In genomic region chr19:47310819-47311218, GRCh38 we compare ENCODE assay signal across 1 cellular context.
TF ChIP-seq lines count a peak whose summit lies in the region.

No MANE protein-coding gene starts in this region.

TF ChIP-seq in HepG2, 621 proteins besides CTCF, POLR2A, EP300 and RAD21 (continued from another document and continues in another):
- no peak for TF ChIP-seq DDIT3 (CRISPR knock-in tag; IDR thresholded peaks at IDR 0.05)
- peak; percentile 77 for TF ChIP-seq GABPB1 (CRISPR knock-in tag; IDR thresholded peaks at IDR 0.05)
- TF ChIP-seq EHMT2 (IDR thresholded peaks at IDR 0.05; ENCODE audit: borderline replicate concordance, low read depth, low read length): no peak
- TF ChIP-seq ZSCAN21 (CRISPR knock-in tag; IDR thresholded peaks at IDR 0.05; ENCODE audit: borderline replicate concordance): no peak
- no peak for TF ChIP-seq TBL1XR1 (IDR thresholded peaks at IDR 0.05; ENCODE audit: borderline replicate concordance, low read length, partially characterized antibody)
- TF ChIP-seq SMC3 (IDR thresholded peaks at IDR 0.05; ENCODE audit: low read length): peak; percentile 11; the same call in 1 of the 2 replicates
- TF ChIP-seq ARID4A (CRISPR knock-in tag; IDR thresholded peaks at IDR 0.05; ENCODE audit: borderline replicate concordance): peak; percentile 25; the same call in 1 of the 2 replicates
- no peak for TF ChIP-seq SIN3A (IDR thresholded peaks at IDR 0.05; ENCODE audit: borderline replicate concordance, low read depth, low read length)
- no peak for TF ChIP-seq ZNF3 (CRISPR knock-in tag; IDR thresholded peaks at IDR 0.05)
- peak; percentile 91 for TF ChIP-seq CEBPB (IDR thresholded peaks at IDR 0.05; ENCODE audit: borderline replicate concordance, low read depth, low read length)
- peak; percentile 81 for TF ChIP-seq THAP11 (CRISPR knock-in tag; IDR thresholded peaks at IDR 0.05)
- TF ChIP-seq KLF16 (CRISPR knock-in tag; IDR thresholded peaks at IDR 0.05): peak in 1 of 2 experiments; percentile 51; a peak in 1 of 4 replicates
- no peak for TF ChIP-seq ZBTB1 (CRISPR knock-in tag; IDR thresholded peaks at IDR 0.05; ENCODE audit: borderline replicate concordance)
- TF ChIP-seq GATAD1 (CRISPR knock-in tag; IDR thresholded peaks at IDR 0.05): no peak
- no peak for TF ChIP-seq TOPORS (CRISPR knock-in tag; IDR thresholded peaks at IDR 0.05)
- TF ChIP-seq ATM (IDR thresholded peaks at IDR 0.05; ENCODE audit: borderline replicate concordance): no peak
- no peak for TF ChIP-seq NFE2L2 (IDR thresholded peaks at IDR 0.05; ENCODE audit: low read length)
- TF ChIP-seq MEIS1 (CRISPR knock-in tag; IDR thresholded peaks at IDR 0.05; ENCODE audit: borderline replicate concordance): no peak
- TF ChIP-seq GZF1 (CRISPR knock-in tag; IDR thresholded peaks at IDR 0.05): no peak
- no peak for TF ChIP-seq PAX8 (CRISPR knock-in tag; IDR thresholded peaks at IDR 0.05; ENCODE audit: borderline replicate concordance)
- TF ChIP-seq ZNF768 (CRISPR knock-in tag; IDR thresholded peaks at IDR 0.05): no peak
- TF ChIP-seq SETDB1 (CRISPR knock-in tag; IDR thresholded peaks at IDR 0.05; ENCODE audit: borderline replicate concordance): no peak
- no peak for TF ChIP-seq ZNF660 (CRISPR knock-in tag; IDR thresholded peaks at IDR 0.05; ENCODE audit: borderline replicate concordance, low read depth)
- peak; percentile 36; the same call in 1 of the 2 replicates for TF ChIP-seq MED1 (CRISPR knock-in tag; IDR thresholded peaks at IDR 0.05)
- no peak for TF ChIP-seq ZNF574 (CRISPR knock-in tag; IDR thresholded peaks at IDR 0.05)
- 0 out of 2 replicates have a peak, but pooled peaks have one; percentile 29 for TF ChIP-seq KDM1A (CRISPR knock-in tag; IDR thresholded peaks at IDR 0.05)
- TF ChIP-seq ZMAT3 (CRISPR knock-in tag; conservative IDR thresholded peaks at IDR 0.05): no peak
- TF ChIP-seq JUND (CRISPR knock-in tag; IDR thresholded peaks at IDR 0.05): no peak
- no peak for TF ChIP-seq BRCA1 (CRISPR knock-in tag; IDR thresholded peaks at IDR 0.05)
- TF ChIP-seq NFKB2 (CRISPR knock-in tag; IDR thresholded peaks at IDR 0.05; ENCODE audit: borderline replicate concordance): no peak
- peak; percentile 82 for TF ChIP-seq GATAD2A (CRISPR knock-in tag; IDR thresholded peaks at IDR 0.05)
- TF ChIP-seq ZNF276 (CRISPR knock-in tag; IDR thresholded peaks at IDR 0.05; ENCODE audit: low read depth): no peak
- no peak for TF ChIP-seq FOXK2 (IDR thresholded peaks at IDR 0.05)
- TF ChIP-seq ZNF512 (CRISPR knock-in tag; IDR thresholded peaks at IDR 0.05): no peak
- TF ChIP-seq ATF4 (CRISPR knock-in tag; IDR thresholded peaks at IDR 0.05): peak in 1 of 2 experiments; percentile 99; a peak in 2 of 4 replicates
- TF ChIP-seq ZNF12 (CRISPR knock-in tag; IDR thresholded peaks at IDR 0.05): peak; percentile 36; the same call in 1 of the 2 replicates
- no peak for TF ChIP-seq CREM (IDR thresholded peaks at IDR 0.05)
- TF ChIP-seq CREM (CRISPR knock-in tag; IDR thresholded peaks at IDR 0.05): no peak
- TF ChIP-seq REL (CRISPR knock-in tag; conservative IDR thresholded peaks at IDR 0.05): no peak
- no peak for TF ChIP-seq TCF7L2 (IDR thresholded peaks at IDR 0.05; ENCODE audit: low read depth, low read length)
- TF ChIP-seq HMGXB3 (CRISPR knock-in tag; IDR thresholded peaks at IDR 0.05; ENCODE audit: borderline replicate concordance): no peak
- TF ChIP-seq CBX1 (IDR thresholded peaks at IDR 0.05; ENCODE audit: low read depth): no peak
- no peak for TF ChIP-seq ZNF589 (CRISPR knock-in tag; conservative IDR thresholded peaks at IDR 0.05)
- TF ChIP-seq HDAC1 (CRISPR knock-in tag; IDR thresholded peaks at IDR 0.05): no peak
- no peak for TF ChIP-seq SNRNP70 (IDR thresholded peaks at IDR 0.05; ENCODE audit: low read depth, low read length)
- TF ChIP-seq SAP130 (CRISPR knock-in tag; IDR thresholded peaks at IDR 0.05; ENCODE audit: low read depth): 0 out of 2 replicates have a peak, but pooled peaks have one; percentile 17
- no peak for TF ChIP-seq PLRG1 (conservative IDR thresholded peaks at IDR 0.05)
- no peak for TF ChIP-seq ZNF180 (CRISPR knock-in tag; IDR thresholded peaks at IDR 0.05; ENCODE audit: borderline replicate concordance, low read depth)
- TF ChIP-seq XBP1 (CRISPR knock-in tag; IDR thresholded peaks at IDR 0.05): no peak
- no peak for TF ChIP-seq MTF1 (CRISPR knock-in tag; IDR thresholded peaks at IDR 0.05)
- TF ChIP-seq ZNF101 (CRISPR knock-in tag; IDR thresholded peaks at IDR 0.05; ENCODE audit: borderline replicate concordance, low read depth): no peak
- no peak for TF ChIP-seq CCAR2 (optimal IDR thresholded peaks at IDR 0.05; ENCODE audit: low read depth, low read length)
- TF ChIP-seq MIER2 (CRISPR knock-in tag; IDR thresholded peaks at IDR 0.05): no peak
